30 cellular contexts compared by ENCODE assay signal in genomic region chr2:96123290-96123689, GRCh38. TPM values are rescaled to one million over a fixed set of nuclear protein-coding genes. Genes with fewer than 3 reads are reported as not detected.
"Had no signal": no experiment of that assay in that cellular context is flagged by ENCODE, and none has a peak within 500 bp of the region (broad histone marks: within the 10 kb centered on the region; RNA-seq: fewer than 3 reads in every experiment).

No MANE protein-coding gene starts in this region.

- H3K27ac ChIP-seq: ascending aorta, cardiac muscle cell, VCaP had no signal

- H3K27me3 ChIP-seq: ascending aorta had no signal

- DNase-seq: activated B cell treated with CpG ODN at 0.5 μM for 24 hours; activated CD4-positive, alpha-beta memory T cell treated with anti-CD3 and anti-CD28 coated beads, Interleukin-2, amount 10 ng/mL, durations not matched to agents 7 days and 5 days; activated CD4-positive, alpha-beta T cell treated with anti-CD3 and anti-CD28 coated beads for 1 hour; activated CD4-positive, alpha-beta T cell treated with anti-CD3 and anti-CD28 coated beads for 36 hours; activated CD4-positive, alpha-beta T cell treated with anti-CD3 and anti-CD28 coated beads for 48 hours; activated CD4-positive, alpha-beta T cell treated with anti-CD3 and anti-CD28 coated beads, Interleukin-2, amount 10 ng/mL, durations not matched to agents 7 days and 5 days; activated CD4-positive, alpha-beta T cell treated with anti-CD3 and anti-CD28 coated beads, Interleukin-2, amount 50 U/mL, for 48 hours; activated CD8-positive, alpha-beta memory T cell treated with anti-CD3 and anti-CD28 coated beads for 24 hours; activated CD8-positive, alpha-beta memory T cell treated with anti-CD3 and anti-CD28 coated beads, Interleukin-2, amount 10 ng/mL, durations not matched to agents 7 days and 5 days; activated CD8-positive, alpha-beta memory T cell treated with anti-CD3 and anti-CD28 coated beads, Interleukin-2, amount 50 U/mL, for 48 hours; activated CD8-positive, alpha-beta T cell treated with anti-CD3 and anti-CD28 coated beads, Interleukin-2, amount 10 ng/mL, durations not matched to agents 7 days and 5 days; activated effector memory CD4-positive, alpha-beta T cell treated with Interleukin-2 at 50 U/mL for 16 hours; activated gamma-delta T cell; activated naive CD4-positive, alpha-beta T cell treated with anti-CD3 and anti-CD28 coated beads, Interleukin-2, amount 10 ng/mL, durations not matched to agents 7 days and 5 days; activated naive CD4-positive, alpha-beta T cell treated with Interleukin-2 at 50 U/mL for 16 hours; activated naive CD8-positive, alpha-beta T cell treated with anti-CD3 and anti-CD28 coated beads, Interleukin-2, amount 10 ng/mL, durations not matched to agents 7 days and 5 days; activated naive CD8-positive, alpha-beta T cell treated with anti-CD3 and anti-CD28 coated beads, Interleukin-2, amount 50 U/mL, for 24 hours; activated T-cell treated with anti-CD3 and anti-CD28 coated beads, Interleukin-2, amount 50 U/mL, for 24 hours; activated T-cell treated with anti-CD3 and anti-CD28 coated beads, Interleukin-2, amount 50 U/mL, for 48 hours; amygdala; anterior cingulate cortex; central memory CD4-positive, alpha-beta T cell; T-helper 1 cell; T-helper 2 cell; T-helper 9 cell had no signal

- H3K36me3 ChIP-seq: ascending aorta, cardiac muscle cell had no signal

- H3K4me1 ChIP-seq: ascending aorta had no signal

- H3K4me3 ChIP-seq: ascending aorta, cardiac muscle cell had no signal

- H3K9me3 ChIP-seq: ascending aorta had no signal

- FAIRE-seq: bronchial epithelial cell, TTC549 had no signal

- ATAC-seq: activated CD4-positive, alpha-beta T cell treated with anti-CD3 and anti-CD28 coated beads for 36 hours; activated CD8-positive, alpha-beta memory T cell treated with anti-CD3 and anti-CD28 coated beads, Interleukin-2, amount 10 ng/mL, durations not matched to agents 7 days and 5 days; activated CD8-positive, alpha-beta T cell treated with anti-CD3 and anti-CD28 coated beads, Interleukin-2, amount 10 ng/mL, durations not matched to agents 7 days and 5 days; activated naive CD8-positive, alpha-beta T cell treated with anti-CD3 and anti-CD28 coated beads, Interleukin-2, amount 50 U/mL, for 24 hours had no signal

RNA-seq across cellular contexts. Expression of gene ADRA2B, which starts 6.9 kb away (rescaled TPM):
- total RNA-seq: bronchial epithelial cell had no signal

RNA-seq across cellular contexts. Expression of gene ASTL, which starts 15.0 kb away (rescaled TPM):
- total RNA-seq: ascending aorta, bronchial epithelial cell, cardiac muscle cell had no signal
- polyA plus RNA-seq: cardiac muscle cell had no signal
